Comparison of ENCODE assay signal across 29 cellular contexts in genomic region chr11:1165256-1166041, GRCh38. TPM values are rescaled to one million over a fixed set of nuclear protein-coding genes. Genes with fewer than 3 reads are reported as not detected.
DNase-seq lines count a peak whose midpoint lies in the region; ATAC-seq and TF ChIP-seq lines count a peak whose summit lies in the region.
"Had no signal": no experiment of that assay in that cellular context is flagged by ENCODE, and none has a peak within 500 bp of the region (broad histone marks: within the 10 kb centered on the region; RNA-seq: fewer than 3 reads in every experiment).

No MANE protein-coding gene starts in this region.

- H3K9me3 ChIP-seq in stomach = no peaks in the 10 kb centered on the region
- no peaks in the 10 kb centered on the region for H3K9me3 ChIP-seq in CD8-positive, alpha-beta memory T cell (ENCODE audit: low read length)
- H3K9me3 ChIP-seq: esophagus squamous epithelium had no signal

- H3K4me1 Mint-ChIP-seq in CD8-positive, alpha-beta memory T cell = no peaks in the 10 kb centered on the region
- H3K4me1 Mint-ChIP-seq: activated CD4-positive, alpha-beta memory T cell treated with anti-CD3 and anti-CD28 coated beads, Interleukin-2, amount 10 ng/mL, durations not matched to agents 7 days and 5 days; CD4-positive, CD25-positive, alpha-beta regulatory T cell; neural crest cell had no signal

- H3K36me3 ChIP-seq in stomach = peaks cover 0 to 66% (median 18%) of the 10 kb centered on the region in 4 donors
- no peaks in the 10 kb centered on the region for H3K36me3 ChIP-seq in CD8-positive, alpha-beta memory T cell (ENCODE audit: insufficient read depth, low read length)
- H3K36me3 ChIP-seq: esophagus squamous epithelium, tibial artery had no signal

- H3K9me3 Mint-ChIP-seq in CD8-positive, alpha-beta memory T cell = no peaks in the 10 kb centered on the region
- H3K9me3 Mint-ChIP-seq: activated CD4-positive, alpha-beta memory T cell treated with anti-CD3 and anti-CD28 coated beads, Interleukin-2, amount 10 ng/mL, durations not matched to agents 7 days and 5 days; CD4-positive, CD25-positive, alpha-beta regulatory T cell; neural crest cell had no signal

- no peak overlapping the region for H3K4me3 Mint-ChIP-seq in CD8-positive, alpha-beta memory T cell
- H3K4me3 Mint-ChIP-seq: activated CD4-positive, alpha-beta memory T cell treated with anti-CD3 and anti-CD28 coated beads, Interleukin-2, amount 10 ng/mL, durations not matched to agents 7 days and 5 days; CD4-positive, CD25-positive, alpha-beta regulatory T cell; neural crest cell had no signal

- H3K4me1 ChIP-seq in stomach = no peaks in the 10 kb centered on the region
- H3K4me1 ChIP-seq in CD8-positive, alpha-beta memory T cell (ENCODE audit: insufficient read depth, low read length) = no peaks in the 10 kb centered on the region
- H3K4me1 ChIP-seq: esophagus squamous epithelium, tibial artery had no signal

- H3K27ac Mint-ChIP-seq in CD8-positive, alpha-beta memory T cell = no peak overlapping the region
- H3K27ac Mint-ChIP-seq: activated CD4-positive, alpha-beta memory T cell treated with anti-CD3 and anti-CD28 coated beads, Interleukin-2, amount 10 ng/mL, durations not matched to agents 7 days and 5 days; CD4-positive, CD25-positive, alpha-beta regulatory T cell; progenitor cell of endocrine pancreas had no signal

- no peaks in the 10 kb centered on the region for H3K36me3 Mint-ChIP-seq in CD8-positive, alpha-beta memory T cell
- H3K36me3 Mint-ChIP-seq: CD4-positive, CD25-positive, alpha-beta regulatory T cell had no signal

- POLR2A ChIA-PET in CD8-positive, alpha-beta memory T cell (lab: Charles Lee) = no interaction called here

- intact Hi-C loops in left cardiac atrium (cut with DNase I) (no loop called here), Right ventricle myocardium inferior (cut with DNase I) (no loop called here), stomach (cut with DNase I; ENCODE audit: low total_unique reads) (no loop called here)

- TF ChIP-seq POLR2A in stomach (IDR thresholded peaks at IDR 0.05) = no peak

- CTCF ChIA-PET in CD8-positive, alpha-beta memory T cell (lab: Charles Lee) = no interaction called here

- TF ChIP-seq CTCF in GM20000 (IDR thresholded peaks at IDR 0.05; ENCODE audit: extremely low read depth, missing control alignments) (no peak), stomach (IDR thresholded peaks at IDR 0.05) (no peak)

- no peak overlapping the region for H3K4me3 ChIP-seq in stomach
- no peak overlapping the region for H3K4me3 ChIP-seq in CD8-positive, alpha-beta memory T cell (ENCODE audit: low read length)
- H3K4me3 ChIP-seq: esophagus squamous epithelium, tibial artery had no signal

- no peak for ATAC-seq in left cardiac atrium
- no peak for ATAC-seq in Right ventricle myocardium inferior
- no peak for ATAC-seq in HG03571 (IDR thresholded peaks at IDR 0.05; ENCODE audit: unreplicated experiment)
- ATAC-seq in HG02759 (IDR thresholded peaks at IDR 0.05; ENCODE audit: unreplicated experiment) = no peak

- DNase-seq in left cardiac atrium (peak; percentile 14), Right ventricle myocardium inferior (ENCODE audit: missing footprints) (no peak), GM20000 (ENCODE audit: low spot score) (peak; percentile 15), islet precursor cell (peak; percentile 43), stomach (peak; percentile 24)
- no peak for DNase-seq in CD8-positive, alpha-beta memory T cell
- DNase-seq: activated CD4-positive, alpha-beta memory T cell treated with anti-CD3 and anti-CD28 coated beads, Interleukin-2, amount 10 ng/mL, durations not matched to agents 7 days and 5 days; activated naive CD4-positive, alpha-beta T cell; activated T-cell treated with anti-CD3 and anti-CD28 coated beads for 4 hours; CD4-positive, CD25-positive, alpha-beta regulatory T cell; EL; esophagus squamous epithelium; hippocampal formation; KBM-7; MM.1S; NCI-H1436; SHP77; stimulated activated naive CD4-positive, alpha-beta T cell treated with Interleukin-2 at 50 U/mL for 16 hours; SW 1271 had no signal

- 80 to 95% (median 92%) methylated on average over 1 to 30 of the region's 30 CpGs for WGBS in stomach, 5 donors

- no peak overlapping the region for H3K27ac ChIP-seq in stomach
- H3K27ac ChIP-seq in CD8-positive, alpha-beta memory T cell (ENCODE audit: low read depth, low read length) = no peak overlapping the region
- H3K27ac ChIP-seq: esophagus squamous epithelium, tibial artery had no signal

- no peak for TF ChIP-seq EP300 in stomach (IDR thresholded peaks at IDR 0.05)

- peaks cover 0 to 52% (median 0%) of the 10 kb centered on the region in 3 donors for H3K27me3 ChIP-seq in stomach
- H3K27me3 ChIP-seq in CD8-positive, alpha-beta memory T cell (ENCODE audit: insufficient read depth, low read length, poor library complexity, severe bottlenecking) = no peaks in the 10 kb centered on the region

- peaks cover 3 to 5% of the 10 kb centered on the region in 2 donors for H3K27me3 Mint-ChIP-seq in CD8-positive, alpha-beta memory T cell
- H3K27me3 Mint-ChIP-seq: activated CD4-positive, alpha-beta memory T cell treated with anti-CD3 and anti-CD28 coated beads, Interleukin-2, amount 10 ng/mL, durations not matched to agents 7 days and 5 days; CD4-positive, CD25-positive, alpha-beta regulatory T cell had no signal

RNA-seq across cellular contexts. Expression of gene MUC5AC, which starts 7.7 kb away (rescaled TPM):
- total RNA-seq in left cardiac atrium (not detected), Right ventricle myocardium inferior (not detected), stomach (1,000 to 10,000 TPM in 1 of 5 donors, 100 to 1,000 TPM in 3, 1 to 10 TPM in 1; 2.0 to 1,253 (median 605) TPM)
- polyA plus RNA-seq in stomach = 10 to 100 TPM in 2 of 3 donors, 1 to 10 TPM in 1; 5.5 to 77.0 (median 24.0) TPM
- total RNA-seq in CD8-positive, alpha-beta memory T cell = not detected
- not detected for polyA plus RNA-seq in CD8-positive, alpha-beta memory T cell
- total RNA-seq: activated CD4-positive, alpha-beta memory T cell treated with anti-CD3 and anti-CD28 coated beads, Interleukin-2, amount 10 ng/mL, durations not matched to agents 7 days and 5 days; CD4-positive, CD25-positive, alpha-beta regulatory T cell; frontal cortex; lung microvascular endothelial cell; NCI-H460; neural crest cell; OCI-LY7; progenitor cell of endocrine pancreas had no signal
- polyA plus RNA-seq: CD4-positive, CD25-positive, alpha-beta regulatory T cell had no signal

RNA-seq across cellular contexts. Expression of gene MUC5B, which starts 57.4 kb away (rescaled TPM):
- total RNA-seq in left cardiac atrium (not detected), Right ventricle myocardium inferior (not detected), stomach (100 to 1,000 TPM in 1 of 5 donors, 10 to 100 TPM in 2, 1 to 10 TPM in 2; 5.8 to 516 (median 38.5) TPM)
- 1 to 10 TPM in 1 of 3 donors, under 1 TPM in 2; under 0.01 to 5.4 (median 0.68) TPM for polyA plus RNA-seq in stomach
- total RNA-seq in CD8-positive, alpha-beta memory T cell = not detected
- polyA plus RNA-seq in CD8-positive, alpha-beta memory T cell = not detected
- total RNA-seq: activated CD4-positive, alpha-beta memory T cell treated with anti-CD3 and anti-CD28 coated beads, Interleukin-2, amount 10 ng/mL, durations not matched to agents 7 days and 5 days; CD4-positive, CD25-positive, alpha-beta regulatory T cell; frontal cortex; lung microvascular endothelial cell; progenitor cell of endocrine pancreas had no signal
- polyA plus RNA-seq: AG04450; CD4-positive, CD25-positive, alpha-beta regulatory T cell had no signal

Comparison
In these comparisons a context has a peak if more than half of its experiments do, and no peak if none do; other contexts are left out.
1. DNase-seq: peak in left cardiac atrium (single experiment), GM20000 (single experiment), islet precursor cell (single experiment) and stomach (single experiment); none in Right ventricle myocardium inferior (single experiment) and CD8-positive, alpha-beta memory T cell (0 of 5).